In genomic region chr17:17129466-17129865, GRCh38 we compare ENCODE assay signal across 18 cellular contexts.
DNase-seq lines count a peak whose midpoint lies in the region; ATAC-seq, FAIRE-seq and TF ChIP-seq lines count a peak whose summit lies in the region.
"Had no signal": no experiment of that assay in that cellular context is flagged by ENCODE, and none has a peak within 500 bp of the region (broad histone marks: within the 10 kb centered on the region; RNA-seq: fewer than 3 reads in every experiment).

No MANE protein-coding gene starts in this region.

- no peak for ATAC-seq in stimulated activated memory B cell treated with anti-CD40 and anti-IgM and Interleukin-4, amounts not matched to agents 10 μg/mL and 1 μg/mL and 100 μg/mL, for 72 hours
- ATAC-seq: gastroesophageal sphincter, right cardiac atrium had no signal

- no peak overlapping the region for H3K4me3 Mint-ChIP-seq in chondrocyte (ENCODE audit: unreplicated experiment)
- no peak overlapping the region for H3K4me3 Mint-ChIP-seq in stimulated activated memory B cell treated with anti-CD40 and anti-IgM and Interleukin-4, amounts not matched to agents 10 μg/mL and 1 μg/mL and 100 μg/mL, for 72 hours
- no peak overlapping the region for H3K4me3 Mint-ChIP-seq in activated T-helper 1 cell treated with anti-CD3 and anti-CD28 coated beads, Interleukin-12 subunit alpha, Interleukin-12 subunit beta, Interleukin-2, Interleukin-4 antibody, amounts not matched to agents 30 ng/mL and 10 ng/mL and 1 ng/mL, durations not matched to agents 14 hours and 24 hours and 36 hours
- H3K4me3 Mint-ChIP-seq: activated naive CD8-positive, alpha-beta T cell treated with anti-CD3 and anti-CD28 coated beads, Interleukin-2, amount 10 ng/mL, durations not matched to agents 7 days and 5 days; memory B cell had no signal

- H3K27ac Mint-ChIP-seq in chondrocyte (ENCODE audit: unreplicated experiment), result peak overlapping the region; percentile 6
- peak overlapping the region; percentile 65 for H3K27ac Mint-ChIP-seq in stimulated activated memory B cell treated with anti-CD40 and anti-IgM and Interleukin-4, amounts not matched to agents 10 μg/mL and 1 μg/mL and 100 μg/mL, for 72 hours
- no peak overlapping the region for H3K27ac Mint-ChIP-seq in activated T-helper 1 cell treated with anti-CD3 and anti-CD28 coated beads, Interleukin-12 subunit alpha, Interleukin-12 subunit beta, Interleukin-2, Interleukin-4 antibody, amounts not matched to agents 30 ng/mL and 10 ng/mL and 1 ng/mL, durations not matched to agents 14 hours and 24 hours and 36 hours
- H3K27ac Mint-ChIP-seq: memory B cell had no signal

- no peaks in the 10 kb centered on the region for H3K27me3 Mint-ChIP-seq in chondrocyte (ENCODE audit: low read depth)
- H3K27me3 Mint-ChIP-seq in stimulated activated memory B cell treated with anti-CD40 and anti-IgM and Interleukin-4, amounts not matched to agents 10 μg/mL and 1 μg/mL and 100 μg/mL, for 72 hours, result no peaks in the 10 kb centered on the region
- H3K27me3 Mint-ChIP-seq in activated T-helper 1 cell treated with anti-CD3 and anti-CD28 coated beads, Interleukin-12 subunit alpha, Interleukin-12 subunit beta, Interleukin-2, Interleukin-4 antibody, amounts not matched to agents 30 ng/mL and 10 ng/mL and 1 ng/mL, durations not matched to agents 14 hours and 24 hours and 36 hours (ENCODE audit: insufficient read depth), result no peaks in the 10 kb centered on the region
- H3K27me3 Mint-ChIP-seq: activated naive CD8-positive, alpha-beta T cell treated with anti-CD3 and anti-CD28 coated beads, Interleukin-2, amount 10 ng/mL, durations not matched to agents 7 days and 5 days; memory B cell had no signal

- intact Hi-C loops in activated T-helper 1 cell treated with anti-CD3 and anti-CD28 coated beads, Interleukin-12 subunit alpha, Interleukin-12 subunit beta, Interleukin-2, Interleukin-4 antibody, amounts not matched to agents 30 ng/mL and 10 ng/mL and 1 ng/mL, durations not matched to agents 14 hours and 24 hours and 36 hours (cut with micrococcal nuclease), result no loop called here

- no peak for TF ChIP-seq CTCF in chondrocyte (IDR thresholded peaks at IDR 0.05)

- H3K4me1 Mint-ChIP-seq in chondrocyte (ENCODE audit: low read depth), result peaks cover 25% of the 10 kb centered on the region
- H3K4me1 Mint-ChIP-seq in stimulated activated memory B cell treated with anti-CD40 and anti-IgM and Interleukin-4, amounts not matched to agents 10 μg/mL and 1 μg/mL and 100 μg/mL, for 72 hours, result peaks cover 14% of the 10 kb centered on the region
- peaks cover 27% of the 10 kb centered on the region for H3K4me1 Mint-ChIP-seq in activated T-helper 1 cell treated with anti-CD3 and anti-CD28 coated beads, Interleukin-12 subunit alpha, Interleukin-12 subunit beta, Interleukin-2, Interleukin-4 antibody, amounts not matched to agents 30 ng/mL and 10 ng/mL and 1 ng/mL, durations not matched to agents 14 hours and 24 hours and 36 hours (ENCODE audit: low read depth)

- H3K9me3 Mint-ChIP-seq in chondrocyte (ENCODE audit: low read depth), result no peaks in the 10 kb centered on the region
- no peaks in the 10 kb centered on the region for H3K9me3 Mint-ChIP-seq in stimulated activated memory B cell treated with anti-CD40 and anti-IgM and Interleukin-4, amounts not matched to agents 10 μg/mL and 1 μg/mL and 100 μg/mL, for 72 hours
- no peaks in the 10 kb centered on the region for H3K9me3 Mint-ChIP-seq in activated T-helper 1 cell treated with anti-CD3 and anti-CD28 coated beads, Interleukin-12 subunit alpha, Interleukin-12 subunit beta, Interleukin-2, Interleukin-4 antibody, amounts not matched to agents 30 ng/mL and 10 ng/mL and 1 ng/mL, durations not matched to agents 14 hours and 24 hours and 36 hours
- H3K9me3 Mint-ChIP-seq: activated naive CD8-positive, alpha-beta T cell treated with anti-CD3 and anti-CD28 coated beads, Interleukin-2, amount 10 ng/mL, durations not matched to agents 7 days and 5 days; memory B cell had no signal

- FAIRE-seq in RCC 7860 (lab: Jason Lieb, UNC), result no peak
- FAIRE-seq: HTR-8/SVneo had no signal

- peaks cover 8% of the 10 kb centered on the region for H3K36me3 Mint-ChIP-seq in chondrocyte (ENCODE audit: low read depth)
- peaks cover 38% of the 10 kb centered on the region for H3K36me3 Mint-ChIP-seq in stimulated activated memory B cell treated with anti-CD40 and anti-IgM and Interleukin-4, amounts not matched to agents 10 μg/mL and 1 μg/mL and 100 μg/mL, for 72 hours
- H3K36me3 Mint-ChIP-seq in activated T-helper 1 cell treated with anti-CD3 and anti-CD28 coated beads, Interleukin-12 subunit alpha, Interleukin-12 subunit beta, Interleukin-2, Interleukin-4 antibody, amounts not matched to agents 30 ng/mL and 10 ng/mL and 1 ng/mL, durations not matched to agents 14 hours and 24 hours and 36 hours (ENCODE audit: low read depth), result peaks cover 4% of the 10 kb centered on the region
- H3K36me3 Mint-ChIP-seq: activated naive CD8-positive, alpha-beta T cell treated with anti-CD3 and anti-CD28 coated beads, Interleukin-2, amount 10 ng/mL, durations not matched to agents 7 days and 5 days had no signal

- DNase-seq in SHP77 (lab: John Stamatoyannopoulos, UW), result peak; percentile 54 to 57
- DNase-seq in SHP77 treated with DMSO at 0.1 percent for 48 hours (lab: John Stamatoyannopoulos, UW), result no peak
- DNase-seq in NCI-H345 (lab: John Stamatoyannopoulos, UW), result peak; percentile 61
- DNase-seq in chondrocyte (ENCODE audit: low spot score), result peak; percentile 58
- no peak for DNase-seq in activated T-helper 1 cell treated with anti-CD3 and anti-CD28 coated beads, Interleukin-12 subunit alpha, Interleukin-12 subunit beta, Interleukin-2, Interleukin-4 antibody, amounts not matched to agents 30 ng/mL and 10 ng/mL and 1 ng/mL, durations not matched to agents 14 hours and 24 hours and 36 hours (ENCODE audit: low spot score)
- no peak for DNase-seq in activated T-cell treated with anti-CD3 and anti-CD28 coated beads for 4 hours
- DNase-seq in RCC 7860 (ENCODE audit: low spot score), result no peak
- DNase-seq: activated CD4-positive, alpha-beta T cell treated with anti-CD3 and anti-CD28 coated beads for 1 hour; activated CD8-positive, alpha-beta memory T cell treated with anti-CD3 and anti-CD28 coated beads, Interleukin-2, amount 50 U/mL, for 4 hours; activated naive CD8-positive, alpha-beta T cell treated with anti-CD3 and anti-CD28 coated beads, Interleukin-2, amount 10 ng/mL, durations not matched to agents 7 days and 5 days; central memory CD4-positive, alpha-beta T cell; MM.1S; tibial artery had no signal

Comparison
In these comparisons a context has a peak if more than half of its experiments do, and no peak if none do; other contexts are left out.
1. DNase-seq: peak in SHP77 (2 of 2), NCI-H345 (single experiment) and chondrocyte (single experiment); none in SHP77 treated with DMSO at 0.1 percent for 48 hours (single experiment), activated T-helper 1 cell treated with anti-CD3 and anti-CD28 coated beads, Interleukin-12 subunit alpha, Interleukin-12 subunit beta, Interleukin-2, Interleukin-4 antibody, amounts not matched to agents 30 ng/mL and 10 ng/mL and 1 ng/mL, durations not matched to agents 14 hours and 24 hours and 36 hours (single experiment), activated T-cell treated with anti-CD3 and anti-CD28 coated beads for 4 hours (single experiment) and RCC 7860 (single experiment).